1 cellular context compared by ENCODE assay signal in genomic region chr5:16465544-16466432, GRCh38.
A peak's percentile ranks its signal among the peaks of the same experiment; 100 is the strongest.
TF ChIP-seq lines count a peak whose summit lies in the region.

ZNF622 (minus strand) TSS chr5:16465800; CDS start chr5:16465665, 135 bp downstream.

TF ChIP-seq in HEK293, 187 proteins besides CTCF, POLR2A, EP300 and RAD21 (continued from another document and continues in another):
- peak; percentile 78 for TF ChIP-seq ZNF2 (tag by site-specific recombination; IDR thresholded peaks at IDR 0.05)
- TF ChIP-seq ZNF184 (tag by site-specific recombination; IDR thresholded peaks at IDR 0.05) = no peak
- peak; percentile 80; the same call in 1 of the 2 replicates for TF ChIP-seq PBX3 (CRISPR knock-in tag; IDR thresholded peaks at IDR 0.05)
- TF ChIP-seq ZNF114 (tag by site-specific recombination; IDR thresholded peaks at IDR 0.05) = no peak
- TF ChIP-seq ZNF211 (tag by site-specific recombination; IDR thresholded peaks at IDR 0.05; ENCODE audit: low read depth) = no peak
- TF ChIP-seq ZNF596 (tag by site-specific recombination; IDR thresholded peaks at IDR 0.05) = no peak
- TF ChIP-seq ZNF404 (tag by site-specific recombination; IDR thresholded peaks at IDR 0.05) = no peak
- 0 out of 2 replicates have a peak, but pooled peaks have one; percentile 14 for TF ChIP-seq REPIN1 (tag by site-specific recombination; IDR thresholded peaks at IDR 0.05; ENCODE audit: low read depth)
- TF ChIP-seq ZNF76 (tag by site-specific recombination; IDR thresholded peaks at IDR 0.05; ENCODE audit: borderline replicate concordance, low read depth) = peak; percentile 51; the same call in 1 of the 2 replicates
- no peak for TF ChIP-seq HOXA7 (CRISPR knock-in tag; IDR thresholded peaks at IDR 0.05; ENCODE audit: borderline replicate concordance)
- TF ChIP-seq OVOL3 (tag by site-specific recombination; IDR thresholded peaks at IDR 0.05) = peak; percentile 18; the same call in 1 of the 2 replicates
- peak; percentile 84 for TF ChIP-seq ZXDB (tag by site-specific recombination; IDR thresholded peaks at IDR 0.05)
- TF ChIP-seq ZFP41 (tag by site-specific recombination; IDR thresholded peaks at IDR 0.05; ENCODE audit: borderline replicate concordance) = no peak
- TF ChIP-seq ZNF501 (tag by site-specific recombination; IDR thresholded peaks at IDR 0.05) = peak; percentile 94
- peak; percentile 88 for TF ChIP-seq ZFP69B (tag by site-specific recombination; IDR thresholded peaks at IDR 0.05)
- TF ChIP-seq ZNF433 (tag by site-specific recombination; IDR thresholded peaks at IDR 0.05; ENCODE audit: low read depth) = no peak
- TF ChIP-seq ZSCAN16 (tag by site-specific recombination; IDR thresholded peaks at IDR 0.05) = 0 out of 2 replicates have a peak, but pooled peaks have one; percentile 16
- TF ChIP-seq INSM2 (tag by site-specific recombination; IDR thresholded peaks at IDR 0.05) = peak; percentile 27
- TF ChIP-seq ZBTB7A (tag by site-specific recombination; IDR thresholded peaks at IDR 0.05; ENCODE audit: low read depth) = no peak; the same call in 1 of the 2 replicates
- no peak for TF ChIP-seq TRIM28 (IDR thresholded peaks at IDR 0.05; ENCODE audit: borderline replicate concordance, low read length)
- TF ChIP-seq YY1 (tag by site-specific recombination; IDR thresholded peaks at IDR 0.05) = 0 out of 2 replicates have a peak, but pooled peaks have one; percentile 18
- no peak for TF ChIP-seq ZNF174 (tag by site-specific recombination; IDR thresholded peaks at IDR 0.05)
- peak; percentile 60 for TF ChIP-seq ZNF639 (tag by site-specific recombination; IDR thresholded peaks at IDR 0.05)
- peak; percentile 37; the same call in 1 of the 2 replicates for TF ChIP-seq ZNF18 (tag by site-specific recombination; IDR thresholded peaks at IDR 0.05)
- peak; percentile 73 for TF ChIP-seq SP7 (tag by site-specific recombination; IDR thresholded peaks at IDR 0.05)
- peak; percentile 91 for TF ChIP-seq ZNF692 (tag by site-specific recombination; IDR thresholded peaks at IDR 0.05)
- peak; percentile 88 for TF ChIP-seq ZFP37 (tag by site-specific recombination; IDR thresholded peaks at IDR 0.05)
- TF ChIP-seq ZNF148 (tag by site-specific recombination; IDR thresholded peaks at IDR 0.05; ENCODE audit: borderline replicate concordance) = no peak
- TF ChIP-seq ZBTB21 (tag by site-specific recombination; IDR thresholded peaks at IDR 0.05) = peak; percentile 38; the same call in 1 of the 2 replicates
- TF ChIP-seq ZNF121 (tag by site-specific recombination; IDR thresholded peaks at IDR 0.05) = no peak; the same call in 1 of the 2 replicates
- TF ChIP-seq ZNF623 (tag by site-specific recombination; IDR thresholded peaks at IDR 0.05) = 0 out of 2 replicates have a peak, but pooled peaks have one; percentile 14
- no peak for TF ChIP-seq GLI2 (tag by site-specific recombination; IDR thresholded peaks at IDR 0.05; ENCODE audit: borderline replicate concordance, low read depth)
- peak; percentile 48; the same call in 1 of the 2 replicates for TF ChIP-seq ZBTB10 (tag by site-specific recombination; IDR thresholded peaks at IDR 0.05)
- TF ChIP-seq ZNF302 (tag by site-specific recombination; IDR thresholded peaks at IDR 0.05; ENCODE audit: low read depth) = no peak
- no peak for TF ChIP-seq ZNF266 (tag by site-specific recombination; IDR thresholded peaks at IDR 0.05; ENCODE audit: low read depth)
- peak; percentile 92 for TF ChIP-seq SP2 (tag by site-specific recombination; IDR thresholded peaks at IDR 0.05)
- no peak for TF ChIP-seq ZNF354C (tag by site-specific recombination; IDR thresholded peaks at IDR 0.05; ENCODE audit: borderline replicate concordance, low read depth)
- no peak for TF ChIP-seq ZNF747 (tag by site-specific recombination; IDR thresholded peaks at IDR 0.05)
- peak; percentile 70 for TF ChIP-seq KLF16 (tag by site-specific recombination; IDR thresholded peaks at IDR 0.05)
- TF ChIP-seq ZNF169 (tag by site-specific recombination; IDR thresholded peaks at IDR 0.05) = no peak
- 0 out of 2 replicates have a peak, but pooled peaks have one; percentile 44 for TF ChIP-seq ZNF777 (tag by site-specific recombination; IDR thresholded peaks at IDR 0.05; ENCODE audit: borderline replicate concordance)
- 0 out of 2 replicates have a peak, but pooled peaks have one; percentile 9 for TF ChIP-seq IKZF3 (tag by site-specific recombination; IDR thresholded peaks at IDR 0.05)
- peak; percentile 27; the same call in 1 of the 2 replicates for TF ChIP-seq ZIC2 (tag by site-specific recombination; IDR thresholded peaks at IDR 0.05)
- peak; percentile 53 for TF ChIP-seq PATZ1 (tag by site-specific recombination; IDR thresholded peaks at IDR 0.05)
- no peak for TF ChIP-seq ZNF560 (tag by site-specific recombination; IDR thresholded peaks at IDR 0.05; ENCODE audit: borderline replicate concordance)
- TF ChIP-seq GLI4 (tag by site-specific recombination; IDR thresholded peaks at IDR 0.05) = peak; percentile 78; the same call in 1 of the 2 replicates
- peak; percentile 60; the same call in 1 of the 2 replicates for TF ChIP-seq ZNF561 (tag by site-specific recombination; IDR thresholded peaks at IDR 0.05; ENCODE audit: borderline replicate concordance)
- TF ChIP-seq KLF1 (tag by site-specific recombination; IDR thresholded peaks at IDR 0.05) = 0 out of 2 replicates have a peak, but pooled peaks have one; percentile 9
- TF ChIP-seq ZNF580 (tag by site-specific recombination; IDR thresholded peaks at IDR 0.05) = no peak
